1 cellular context compared by ENCODE assay signal in genomic region chr1:56125316-56125715, GRCh38.
TF ChIP-seq lines count a peak whose summit lies in the region.

No MANE protein-coding gene starts in this region.

TF ChIP-seq in GM23338, 12 proteins besides CTCF, POLR2A, EP300 and RAD21 (continued from another document):
- TF ChIP-seq ZNF462 (CRISPR knock-in tag; IDR thresholded peaks at IDR 0.05) = no peak
- no peak for TF ChIP-seq EZH2 (IDR thresholded peaks at IDR 0.05; ENCODE audit: low read depth, unreplicated experiment)
